ENCODE assay signal across 1 cellular context in the genomic region with DNA sequence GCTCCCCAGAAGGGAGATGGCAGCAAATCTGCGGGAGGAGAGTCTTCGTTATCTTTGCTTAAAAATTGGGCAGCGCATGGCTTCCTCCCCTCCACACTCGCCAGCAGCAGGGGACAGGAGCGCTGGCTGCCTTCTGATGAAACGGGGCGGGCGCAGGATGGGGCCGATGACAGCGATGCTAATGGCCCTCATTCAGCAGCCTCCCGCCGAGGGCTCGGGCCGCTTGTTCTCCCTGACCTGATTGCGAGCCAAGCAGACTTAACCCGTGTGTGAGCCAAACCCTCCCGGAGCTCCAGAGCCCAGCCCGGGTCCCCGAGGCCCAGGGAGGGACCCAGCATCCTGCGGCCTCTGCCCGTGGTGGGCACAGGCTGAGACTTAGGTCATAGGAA.
TF ChIP-seq lines count a peak whose summit lies in the region.

No MANE protein-coding gene starts in this region.

TF ChIP-seq in H1, 55 proteins besides CTCF, POLR2A, EP300 and RAD21:
- TF ChIP-seq EGR1 (IDR thresholded peaks at IDR 0.05; ENCODE audit: borderline replicate concordance, low read depth, low read length) (no peak), CHD2 (IDR thresholded peaks at IDR 0.05; ENCODE audit: low read length) (no peak), CTBP2 (IDR thresholded peaks at IDR 0.05; ENCODE audit: borderline replicate concordance, insufficient read depth, insufficient read length, low read length) (no peak)
- TF ChIP-seq, protein P1, sequence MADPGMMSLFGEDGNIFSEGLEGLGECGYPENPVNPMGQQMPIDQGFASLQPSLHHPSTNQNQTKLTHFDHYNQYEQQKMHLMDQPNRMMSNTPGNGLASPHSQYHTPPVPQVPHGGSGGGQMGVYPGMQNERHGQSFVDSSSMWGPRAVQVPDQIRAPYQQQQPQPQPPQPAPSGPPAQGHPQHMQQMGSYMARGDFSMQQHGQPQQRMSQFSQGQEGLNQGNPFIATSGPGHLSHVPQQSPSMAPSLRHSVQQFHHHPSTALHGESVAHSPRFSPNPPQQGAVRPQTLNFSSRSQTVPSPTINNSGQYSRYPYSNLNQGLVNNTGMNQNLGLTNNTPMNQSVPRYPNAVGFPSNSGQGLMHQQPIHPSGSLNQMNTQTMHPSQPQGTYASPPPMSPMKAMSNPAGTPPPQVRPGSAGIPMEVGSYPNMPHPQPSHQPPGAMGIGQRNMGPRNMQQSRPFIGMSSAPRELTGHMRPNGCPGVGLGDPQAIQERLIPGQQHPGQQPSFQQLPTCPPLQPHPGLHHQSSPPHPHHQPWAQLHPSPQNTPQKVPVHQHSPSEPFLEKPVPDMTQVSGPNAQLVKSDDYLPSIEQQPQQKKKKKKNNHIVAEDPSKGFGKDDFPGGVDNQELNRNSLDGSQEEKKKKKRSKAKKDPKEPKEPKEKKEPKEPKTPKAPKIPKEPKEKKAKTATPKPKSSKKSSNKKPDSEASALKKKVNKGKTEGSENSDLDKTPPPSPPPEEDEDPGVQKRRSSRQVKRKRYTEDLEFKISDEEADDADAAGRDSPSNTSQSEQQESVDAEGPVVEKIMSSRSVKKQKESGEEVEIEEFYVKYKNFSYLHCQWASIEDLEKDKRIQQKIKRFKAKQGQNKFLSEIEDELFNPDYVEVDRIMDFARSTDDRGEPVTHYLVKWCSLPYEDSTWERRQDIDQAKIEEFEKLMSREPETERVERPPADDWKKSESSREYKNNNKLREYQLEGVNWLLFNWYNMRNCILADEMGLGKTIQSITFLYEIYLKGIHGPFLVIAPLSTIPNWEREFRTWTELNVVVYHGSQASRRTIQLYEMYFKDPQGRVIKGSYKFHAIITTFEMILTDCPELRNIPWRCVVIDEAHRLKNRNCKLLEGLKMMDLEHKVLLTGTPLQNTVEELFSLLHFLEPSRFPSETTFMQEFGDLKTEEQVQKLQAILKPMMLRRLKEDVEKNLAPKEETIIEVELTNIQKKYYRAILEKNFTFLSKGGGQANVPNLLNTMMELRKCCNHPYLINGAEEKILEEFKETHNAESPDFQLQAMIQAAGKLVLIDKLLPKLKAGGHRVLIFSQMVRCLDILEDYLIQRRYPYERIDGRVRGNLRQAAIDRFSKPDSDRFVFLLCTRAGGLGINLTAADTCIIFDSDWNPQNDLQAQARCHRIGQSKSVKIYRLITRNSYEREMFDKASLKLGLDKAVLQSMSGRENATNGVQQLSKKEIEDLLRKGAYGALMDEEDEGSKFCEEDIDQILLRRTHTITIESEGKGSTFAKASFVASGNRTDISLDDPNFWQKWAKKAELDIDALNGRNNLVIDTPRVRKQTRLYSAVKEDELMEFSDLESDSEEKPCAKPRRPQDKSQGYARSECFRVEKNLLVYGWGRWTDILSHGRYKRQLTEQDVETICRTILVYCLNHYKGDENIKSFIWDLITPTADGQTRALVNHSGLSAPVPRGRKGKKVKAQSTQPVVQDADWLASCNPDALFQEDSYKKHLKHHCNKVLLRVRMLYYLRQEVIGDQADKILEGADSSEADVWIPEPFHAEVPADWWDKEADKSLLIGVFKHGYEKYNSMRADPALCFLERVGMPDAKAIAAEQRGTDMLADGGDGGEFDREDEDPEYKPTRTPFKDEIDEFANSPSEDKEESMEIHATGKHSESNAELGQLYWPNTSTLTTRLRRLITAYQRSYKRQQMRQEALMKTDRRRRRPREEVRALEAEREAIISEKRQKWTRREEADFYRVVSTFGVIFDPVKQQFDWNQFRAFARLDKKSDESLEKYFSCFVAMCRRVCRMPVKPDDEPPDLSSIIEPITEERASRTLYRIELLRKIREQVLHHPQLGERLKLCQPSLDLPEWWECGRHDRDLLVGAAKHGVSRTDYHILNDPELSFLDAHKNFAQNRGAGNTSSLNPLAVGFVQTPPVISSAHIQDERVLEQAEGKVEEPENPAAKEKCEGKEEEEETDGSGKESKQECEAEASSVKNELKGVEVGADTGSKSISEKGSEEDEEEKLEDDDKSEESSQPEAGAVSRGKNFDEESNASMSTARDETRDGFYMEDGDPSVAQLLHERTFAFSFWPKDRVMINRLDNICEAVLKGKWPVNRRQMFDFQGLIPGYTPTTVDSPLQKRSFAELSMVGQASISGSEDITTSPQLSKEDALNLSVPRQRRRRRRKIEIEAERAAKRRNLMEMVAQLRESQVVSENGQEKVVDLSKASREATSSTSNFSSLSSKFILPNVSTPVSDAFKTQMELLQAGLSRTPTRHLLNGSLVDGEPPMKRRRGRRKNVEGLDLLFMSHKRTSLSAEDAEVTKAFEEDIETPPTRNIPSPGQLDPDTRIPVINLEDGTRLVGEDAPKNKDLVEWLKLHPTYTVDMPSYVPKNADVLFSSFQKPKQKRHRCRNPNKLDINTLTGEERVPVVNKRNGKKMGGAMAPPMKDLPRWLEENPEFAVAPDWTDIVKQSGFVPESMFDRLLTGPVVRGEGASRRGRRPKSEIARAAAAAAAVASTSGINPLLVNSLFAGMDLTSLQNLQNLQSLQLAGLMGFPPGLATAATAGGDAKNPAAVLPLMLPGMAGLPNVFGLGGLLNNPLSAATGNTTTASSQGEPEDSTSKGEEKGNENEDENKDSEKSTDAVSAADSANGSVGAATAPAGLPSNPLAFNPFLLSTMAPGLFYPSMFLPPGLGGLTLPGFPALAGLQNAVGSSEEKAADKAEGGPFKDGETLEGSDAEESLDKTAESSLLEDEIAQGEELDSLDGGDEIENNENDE (IDR thresholded peaks at IDR 0.05; ENCODE audit: insufficient replicate concordance, low read length) = no peak
